Comparison of ENCODE assay signal across 1 cellular context in the genomic region with DNA sequence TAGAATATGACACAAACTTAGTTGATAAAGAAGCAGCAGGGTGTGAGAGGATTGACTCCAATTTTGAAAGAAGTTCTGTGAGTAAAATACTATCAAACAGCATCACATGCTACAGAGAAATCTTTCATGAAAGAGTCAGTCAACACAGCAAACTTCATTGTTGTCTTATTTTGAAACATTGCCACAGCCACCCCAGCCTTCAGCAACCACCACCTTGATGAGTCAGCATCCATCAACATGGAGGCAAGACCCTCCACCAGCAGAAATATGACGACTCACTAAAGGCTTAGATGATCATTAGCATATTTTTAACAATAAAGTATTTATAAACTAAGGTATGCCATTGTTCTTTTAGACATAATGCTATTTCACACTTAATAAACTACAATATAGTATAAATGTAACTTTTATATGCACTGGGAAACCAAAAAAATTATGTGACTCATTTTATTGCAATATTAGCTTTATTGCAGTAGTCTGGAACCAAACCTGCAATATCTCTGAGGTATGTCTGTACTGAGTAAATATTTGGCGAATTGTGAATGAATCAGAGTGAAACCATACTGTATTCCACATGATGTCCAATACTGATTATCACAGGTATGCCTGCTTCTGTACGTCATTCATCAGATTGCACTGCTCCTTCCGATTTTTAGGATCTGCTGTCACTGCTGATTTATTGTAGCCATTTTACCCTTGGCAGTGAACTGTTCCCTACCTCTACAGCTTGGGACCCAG.
TF ChIP-seq lines count a peak whose summit lies in the region.

No MANE protein-coding gene starts in this region.

TF ChIP-seq in HepG2, 621 proteins besides CTCF, POLR2A, EP300 and RAD21 (continued from another document):
- TF ChIP-seq, protein P1, sequence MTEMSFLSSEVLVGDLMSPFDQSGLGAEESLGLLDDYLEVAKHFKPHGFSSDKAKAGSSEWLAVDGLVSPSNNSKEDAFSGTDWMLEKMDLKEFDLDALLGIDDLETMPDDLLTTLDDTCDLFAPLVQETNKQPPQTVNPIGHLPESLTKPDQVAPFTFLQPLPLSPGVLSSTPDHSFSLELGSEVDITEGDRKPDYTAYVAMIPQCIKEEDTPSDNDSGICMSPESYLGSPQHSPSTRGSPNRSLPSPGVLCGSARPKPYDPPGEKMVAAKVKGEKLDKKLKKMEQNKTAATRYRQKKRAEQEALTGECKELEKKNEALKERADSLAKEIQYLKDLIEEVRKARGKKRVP (CRISPR knock-in tag; IDR thresholded peaks at IDR 0.05), result no peak
- TF ChIP-seq MAFK (conservative IDR thresholded peaks at IDR 0.05 in 1 of 2, IDR thresholded peaks at IDR 0.05 in 1 of 2; ENCODE audit: low read length in 2 of 2), result peak in 1 of 2 experiments; percentile 31; a peak in 1 of 4 replicates
